25 cellular contexts compared by ENCODE assay signal in the genomic region with DNA sequence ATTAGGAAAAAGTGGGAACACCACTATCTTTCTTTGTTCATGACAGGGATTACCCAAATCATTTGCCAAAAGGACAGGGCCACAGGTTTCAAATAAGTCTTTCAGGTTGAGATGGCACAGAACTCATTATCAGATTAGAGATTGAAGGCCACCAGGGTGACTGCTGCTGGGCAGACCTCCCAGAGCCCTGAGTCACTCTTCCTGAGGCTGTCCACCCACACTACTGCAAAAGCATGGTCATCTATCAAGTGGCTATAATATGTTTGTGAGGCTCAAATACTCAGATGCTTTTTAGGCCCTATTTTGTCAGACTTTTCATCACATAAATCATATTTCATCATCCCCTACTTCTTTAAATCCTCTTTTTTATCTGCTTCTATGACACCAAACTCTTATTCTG.
DNase-seq lines count a peak whose midpoint lies in the region; ATAC-seq and TF ChIP-seq lines count a peak whose summit lies in the region.
"Had no signal": no experiment of that assay in that cellular context is flagged by ENCODE, and none has a peak within 500 bp of the region (broad histone marks: within the 10 kb centered on the region; RNA-seq: fewer than 3 reads in every experiment).

No MANE protein-coding gene starts in this region.

- intact Hi-C loops in adrenal gland (cut with DNase I): no loop called here

- no peak overlapping the region for H3K4me3 ChIP-seq in adrenal gland
- no peak overlapping the region for H3K4me3 ChIP-seq in SJCRH30
- H3K4me3 ChIP-seq: GM12878, left lung, prostate gland had no signal

- H3K4me1 ChIP-seq in adrenal gland (replicated peaks in 1 of 2) (peaks cover 0 to 15% of the 10 kb centered on the region in 2 donors), SJCRH30 (no peaks in the 10 kb centered on the region)
- H3K4me1 ChIP-seq: foreskin keratinocyte, left lung, prostate gland had no signal

- H3K9me3 ChIP-seq in adrenal gland (replicated peaks in 1 of 3) (no peaks in the 10 kb centered on the region), SJCRH30 (replicated peaks) (no peaks in the 10 kb centered on the region)
- H3K9me3 ChIP-seq: left lung, prostate gland had no signal

- no peaks in the 10 kb centered on the region for H3K36me3 ChIP-seq in adrenal gland (replicated peaks in 1 of 2)
- no peaks in the 10 kb centered on the region for H3K36me3 ChIP-seq in SJCRH30
- H3K36me3 ChIP-seq: left lung, prostate gland, WERI-Rb-1 had no signal

- TF ChIP-seq CTCF in adrenal gland (IDR thresholded peaks at IDR 0.05): no peak

- no peak for ATAC-seq in GM19035 (IDR thresholded peaks at IDR 0.05; ENCODE audit: unreplicated experiment)
- ATAC-seq: foreskin keratinocyte; GM12878; left lung; stimulated activated effector memory CD8-positive, alpha-beta T cell treated with anti-CD3 and anti-CD28 coated beads, Interleukin-12 subunit alpha, Interleukin-12 subunit beta, amount 100 ng/mL, for 72 hours had no signal

- DNase-seq in AG20443 (ENCODE audit: low spot score): peak; percentile 18
- DNase-seq in HK-2 (ENCODE audit: unreplicated experiment): peak; percentile 2
- DNase-seq in adrenal gland: peak; percentile 68 to 89 (median 85)
- peak; percentile 2 for DNase-seq in iris pigment epithelial cell (ENCODE audit: low read depth)
- no peak for DNase-seq in SJCRH30
- no peak for DNase-seq in caudate nucleus (lab: John Stamatoyannopoulos, UW)
- DNase-seq in activated gamma-delta T cell (lab: John Stamatoyannopoulos, UW): no peak
- DNase-seq: ACHN; activated CD4-positive, alpha-beta memory T cell treated with anti-CD3 and anti-CD28 coated beads for 36 hours; activated effector memory CD4-positive, alpha-beta T cell treated with Interleukin-2 at 50 U/mL for 16 hours; foreskin keratinocyte; GF-D8; HCEC 1CT; KG1; left lung; NCI-H187; NCI-H82; OCI-M1; stimulated activated CD4-positive, alpha-beta T cell treated with anti-CD3 and anti-CD28 coated beads, Interleukin-1b, Interleukin-23, amount 100 ng/mL, for 48 hours; WERI-Rb-1 had no signal

- H3K27me3 ChIP-seq in adrenal gland (peaks cover 3% of the 10 kb centered on the region), SJCRH30 (no peaks in the 10 kb centered on the region)
- H3K27me3 ChIP-seq: foreskin keratinocyte, left lung had no signal

- no peak for TF ChIP-seq POLR2A in adrenal gland (IDR thresholded peaks at IDR 0.05)

- H3K27ac ChIP-seq in adrenal gland (no peak overlapping the region), SJCRH30 (no peak overlapping the region), caudate nucleus (ENCODE audit: low read depth, low read length) (no peak overlapping the region)
- H3K27ac ChIP-seq: C4-2B, foreskin keratinocyte, left lung, prostate gland, WERI-Rb-1 had no signal

Comparison
In these comparisons a context has a peak if more than half of its experiments do, and no peak if none do; other contexts are left out.
1. DNase-seq: peak in AG20443 (single experiment), HK-2 (single experiment), adrenal gland (7 of 7) and iris pigment epithelial cell (single experiment); none in SJCRH30 (0 of 2), caudate nucleus (0 of 61) and activated gamma-delta T cell (single experiment).